In genomic region chr22:48237466-48237865, GRCh38 we compare ENCODE assay signal across 20 cellular contexts.
DNase-seq lines count a peak whose midpoint lies in the region; ATAC-seq and TF ChIP-seq lines count a peak whose summit lies in the region.
"Had no signal": no experiment of that assay in that cellular context is flagged by ENCODE, and none has a peak within 500 bp of the region (broad histone marks: within the 10 kb centered on the region; RNA-seq: fewer than 3 reads in every experiment).

No MANE protein-coding gene starts in this region.

- peaks cover 48% of the 10 kb centered on the region for H3K4me1 Mint-ChIP-seq in neural progenitor cell
- peaks cover 13% of the 10 kb centered on the region for H3K4me1 Mint-ChIP-seq in CD8-positive, alpha-beta T cell (ENCODE audit: low read depth)

- intact Hi-C loops in testis (cut with DNase I; ENCODE audit: low total_unique reads), result no loop called here
- intact Hi-C loops in CD8-positive, alpha-beta T cell (cut with DNase I, micrococcal nuclease), result no loop called here

- DNase-seq in coronary artery (ENCODE audit: low spot score), result peak; percentile 52
- no peak for DNase-seq in neural progenitor cell (ENCODE audit: low spot score)
- peak; percentile 10 for DNase-seq in testis
- no peak for DNase-seq in Peyer's patch
- no peak for DNase-seq in CD8-positive, alpha-beta T cell
- DNase-seq in NCI-H1105 (lab: John Stamatoyannopoulos, UW), result no peak
- DNase-seq: CD4-positive, alpha-beta T cell; COR-L47; HFFc6; MV-4-11; NCI-H1105 treated with DMSO at 0.1 percent for 48 hours; NCI-H2029; NCI-H446; NCI-H526; OCI-M1 had no signal

- H3K36me3 ChIP-seq in BLaER1 (no peaks in the 10 kb centered on the region), neural progenitor cell (no peaks in the 10 kb centered on the region), testis (ENCODE audit: low read depth, missing control alignments) (no peaks in the 10 kb centered on the region), Peyer's patch (no peaks in the 10 kb centered on the region)
- no peaks in the 10 kb centered on the region for H3K36me3 ChIP-seq in CD8-positive, alpha-beta T cell (ENCODE audit: insufficient read depth, low read length)
- H3K36me3 ChIP-seq: HAP-1, SJSA1 had no signal

- H3K9me3 ChIP-seq in BLaER1 (peaks cover 19% of the 10 kb centered on the region), neural progenitor cell (ENCODE audit: low read depth) (peaks cover 9% of the 10 kb centered on the region), testis (no peaks in the 10 kb centered on the region), Peyer's patch (peaks cover 0 to 3% (median 0%) of the 10 kb centered on the region in 4 donors)
- H3K9me3 ChIP-seq in CD8-positive, alpha-beta T cell (ENCODE audit: low read length), result no peaks in the 10 kb centered on the region
- H3K9me3 ChIP-seq: HAP-1 had no signal

- H3K36me3 Mint-ChIP-seq in neural progenitor cell, result peaks cover 1% of the 10 kb centered on the region
- H3K36me3 Mint-ChIP-seq in CD8-positive, alpha-beta T cell, result no peaks in the 10 kb centered on the region

- POLR2A ChIA-PET in CD8-positive, alpha-beta T cell (lab: Charles Lee), result no interaction called here

- peaks cover 33% of the 10 kb centered on the region for H3K27me3 Mint-ChIP-seq in neural progenitor cell (ENCODE audit: insufficient read depth, low read depth)
- peaks cover 2% of the 10 kb centered on the region for H3K27me3 Mint-ChIP-seq in CD8-positive, alpha-beta T cell (ENCODE audit: low read depth)

- H3K9me3 Mint-ChIP-seq in neural progenitor cell, result peaks cover 21% of the 10 kb centered on the region
- H3K9me3 Mint-ChIP-seq in CD8-positive, alpha-beta T cell, result peaks cover 10% of the 10 kb centered on the region

- no peak overlapping the region for H2AFZ ChIP-seq in neural progenitor cell (replicated peaks)
- H2AFZ ChIP-seq: GM23338 had no signal

- TF ChIP-seq POLR2A in testis (IDR thresholded peaks at IDR 0.05) (no peak), Peyer's patch (IDR thresholded peaks at IDR 0.05) (no peak)

- H3K4me3 Mint-ChIP-seq in neural progenitor cell, result peak overlapping the region; percentile 36
- H3K4me3 Mint-ChIP-seq in CD8-positive, alpha-beta T cell, result no peak overlapping the region
- H3K4me3 Mint-ChIP-seq: CD4-positive, alpha-beta T cell; GM23338; HFFc6 had no signal

- H3K4me3 ChIP-seq in BLaER1 (no peak overlapping the region), coronary artery (no peak overlapping the region), neural progenitor cell (no peak overlapping the region), testis (no peak overlapping the region), Peyer's patch (no peak overlapping the region)
- no peak overlapping the region for H3K4me3 ChIP-seq in CD8-positive, alpha-beta T cell (ENCODE audit: low read depth, low read length)
- H3K4me3 ChIP-seq: GM23338, HAP-1, K562, SJSA1 had no signal

- WGBS in testis, 2 donors, result 94 to 96% methylated on average over 13 of the region's 13 CpGs

- H3K27me3 ChIP-seq in BLaER1 (peaks cover 12% of the 10 kb centered on the region; the same call in 1 of the 2 replicates), neural progenitor cell (no peaks in the 10 kb centered on the region), testis (no peaks in the 10 kb centered on the region), Peyer's patch (no peaks in the 10 kb centered on the region)
- H3K27me3 ChIP-seq in CD8-positive, alpha-beta T cell (ENCODE audit: insufficient read depth, low read length), result no peaks in the 10 kb centered on the region

- peak overlapping the region; percentile 39 for H3K27ac Mint-ChIP-seq in neural progenitor cell
- H3K27ac Mint-ChIP-seq in CD8-positive, alpha-beta T cell, result no peak overlapping the region
- H3K27ac Mint-ChIP-seq: CD4-positive, alpha-beta T cell; GM23338; HFFc6 had no signal

- ATAC-seq in CD8-positive, alpha-beta T cell, result no peak
- ATAC-seq: GM23338, K562 had no signal

- H3K4me2 ChIP-seq in BLaER1 (peak overlapping the region; percentile 54), neural progenitor cell (no peak overlapping the region)
- H3K4me2 ChIP-seq: GM23338 had no signal

- no peak overlapping the region for H3K27ac ChIP-seq in BLaER1
- no peak overlapping the region for H3K27ac ChIP-seq in coronary artery
- H3K27ac ChIP-seq in neural progenitor cell, result no peak overlapping the region
- no peak overlapping the region for H3K27ac ChIP-seq in testis
- no peak overlapping the region for H3K27ac ChIP-seq in Peyer's patch
- H3K27ac ChIP-seq in CD8-positive, alpha-beta T cell (ENCODE audit: low read depth, low read length), result no peak overlapping the region
- H3K27ac ChIP-seq: SJSA1 had no signal

- CTCF ChIA-PET in CD8-positive, alpha-beta T cell (lab: Charles Lee), result no interaction called here

- H3K79me2 ChIP-seq in neural progenitor cell (ENCODE audit: low read depth), result no peaks in the 10 kb centered on the region

- TF ChIP-seq CTCF in coronary artery (IDR thresholded peaks at IDR 0.05) (no peak), neural progenitor cell (IDR thresholded peaks at IDR 0.05) (no peak), testis (IDR thresholded peaks at IDR 0.05) (no peak), Peyer's patch (IDR thresholded peaks at IDR 0.05) (no peak)
- TF ChIP-seq CTCF in CD8-positive, alpha-beta T cell (IDR thresholded peaks at IDR 0.05), result no peak

- H4K20me1 ChIP-seq in BLaER1, result no peaks in the 10 kb centered on the region
- peaks cover 19% of the 10 kb centered on the region for H4K20me1 ChIP-seq in neural progenitor cell (ENCODE audit: low read depth)

- H3K4me1 ChIP-seq in BLaER1 (peaks cover 49% of the 10 kb centered on the region), neural progenitor cell (peaks cover 28% of the 10 kb centered on the region), testis (no peaks in the 10 kb centered on the region), Peyer's patch (no peaks in the 10 kb centered on the region)
- H3K4me1 ChIP-seq in CD8-positive, alpha-beta T cell (ENCODE audit: insufficient read depth, low read length), result peaks cover 4% of the 10 kb centered on the region
- H3K4me1 ChIP-seq: HAP-1, SJSA1 had no signal

- H3K9ac ChIP-seq in BLaER1, result no peak overlapping the region
- no peak overlapping the region for H3K9ac ChIP-seq in neural progenitor cell

- H3F3A ChIP-seq in neural progenitor cell (ENCODE audit: low read depth), result peaks cover 35% of the 10 kb centered on the region

Comparison
In these comparisons a context has a peak if more than half of its experiments do, and no peak if none do; other contexts are left out.
1. DNase-seq: peak in coronary artery (single experiment) and testis (single experiment); none in neural progenitor cell (single experiment), Peyer's patch (0 of 3), CD8-positive, alpha-beta T cell (0 of 7) and NCI-H1105 (single experiment).